8 cellular contexts compared by ENCODE assay signal in genomic region chr6:3230275-3231212, GRCh38. TPM values are rescaled to one million over a fixed set of nuclear protein-coding genes. Genes with fewer than 3 reads are reported as not detected.
A peak's percentile ranks its signal among the peaks of the same experiment; 100 is the strongest.
DNase-seq lines count a peak whose midpoint lies in the region; ATAC-seq and TF ChIP-seq lines count a peak whose summit lies in the region.

No MANE protein-coding gene starts in this region.

- H3K36me3 ChIP-seq in SK-N-SH (replicated peaks in 1 of 2; ENCODE audit: control insufficient read depth in 1 of 2, insufficient read depth in 2 of 2, low read length in 1 of 2) (no peaks in the 10 kb centered on the region), gastroesophageal sphincter (no peaks in the 10 kb centered on the region), trophoblast cell (ENCODE audit: control insufficient read depth in 1 of 2, insufficient read depth in 2 of 2, low read length in 2 of 2) (no peaks in the 10 kb centered on the region)

- DNase-seq in left cardiac atrium, result no peak
- DNase-seq in Right ventricle myocardium superior, result no peak
- peak; percentile 70 for DNase-seq in SK-N-SH
- no peak for DNase-seq in trophoblast cell
- no peak for DNase-seq in AG08395 (ENCODE audit: low spot score)
- DNase-seq in GDM1 (lab: John Stamatoyannopoulos, UW), result no peak

- TF ChIP-seq CTCF in SK-N-SH (IDR thresholded peaks at IDR 0.05), result no peak
- TF ChIP-seq CTCF in gastroesophageal sphincter (IDR thresholded peaks at IDR 0.05), result no peak

- no peak overlapping the region for H2BK120ac ChIP-seq in trophoblast cell (ENCODE audit: insufficient read depth, low read length, poor library complexity)

- H3K9me3 ChIP-seq in SK-N-SH (no peaks in the 10 kb centered on the region), gastroesophageal sphincter (no peaks in the 10 kb centered on the region), trophoblast cell (ENCODE audit: insufficient read depth, low read depth, low read length) (peaks cover 5% of the 10 kb centered on the region)

- no peak overlapping the region for H2AK5ac ChIP-seq in trophoblast cell (ENCODE audit: low read length)

- TF ChIP-seq POLR2A in gastroesophageal sphincter (IDR thresholded peaks at IDR 0.05), result no peak

- peaks cover 13% of the 10 kb centered on the region for H4K20me1 ChIP-seq in SK-N-SH (ENCODE audit: insufficient read depth)

- H4K12ac ChIP-seq in trophoblast cell (ENCODE audit: low read depth, low read length), result no peak overlapping the region

- peaks cover 18% of the 10 kb centered on the region for H3K79me1 ChIP-seq in trophoblast cell (ENCODE audit: low read length)

- no peak overlapping the region for H3K18ac ChIP-seq in trophoblast cell (ENCODE audit: low read length)

- no peak overlapping the region for H3K14ac ChIP-seq in trophoblast cell (ENCODE audit: low read length)

- TF ChIP-seq EP300 in SK-N-SH (IDR thresholded peaks at IDR 0.05; ENCODE audit: borderline replicate concordance in 1 of 2, low read depth in 1 of 2, low read length in 1 of 2) (no peak), gastroesophageal sphincter (IDR thresholded peaks at IDR 0.05) (no peak)

- peaks cover 16% of the 10 kb centered on the region; the same call in 1 of the 2 replicates for H3K79me2 ChIP-seq in SK-N-SH (ENCODE audit: insufficient read depth)
- peaks cover 15% of the 10 kb centered on the region for H3K79me2 ChIP-seq in trophoblast cell (ENCODE audit: control insufficient read depth, insufficient read depth, low read length, poor library complexity)

- no peak overlapping the region for H2BK5ac ChIP-seq in trophoblast cell (ENCODE audit: low read depth, low read length, poor library complexity)

- no peak overlapping the region for H2BK12ac ChIP-seq in trophoblast cell (ENCODE audit: low read length)

- no peak for TF ChIP-seq RAD21 in SK-N-SH (IDR thresholded peaks at IDR 0.05; ENCODE audit: low read length)

- H3K9ac ChIP-seq in SK-N-SH, result peak overlapping the region; percentile 93
- no peak overlapping the region for H3K9ac ChIP-seq in trophoblast cell (ENCODE audit: low read length)

- H3K4ac ChIP-seq in trophoblast cell (ENCODE audit: low read depth, low read length), result no peak overlapping the region

- H3K4me1 ChIP-seq in SK-N-SH (ENCODE audit: control insufficient read depth in 1 of 2, insufficient read depth in 2 of 2, low read depth in 1 of 2, low read length in 1 of 2) (peaks cover 11 to 17% of the 10 kb centered on the region in 2 experiments; a peak in 3 of 4 replicates), gastroesophageal sphincter (peaks cover 0 to 61% (median 36%) of the 10 kb centered on the region in 3 donors), trophoblast cell (ENCODE audit: control insufficient read depth in 1 of 2, insufficient read depth in 2 of 2, low read length in 2 of 2) (peaks cover 24 to 39% of the 10 kb centered on the region in 2 experiments)

- H3K27me3 ChIP-seq in SK-N-SH (ENCODE audit: insufficient read depth) (peaks cover 15% of the 10 kb centered on the region; the same call in 1 of the 2 replicates), gastroesophageal sphincter (peaks cover 61% of the 10 kb centered on the region), trophoblast cell (ENCODE audit: insufficient read depth, low read length) (peaks cover 49% of the 10 kb centered on the region)

- H3K4me2 ChIP-seq in SK-N-SH, result peak overlapping the region; percentile 94
- H3K4me2 ChIP-seq in trophoblast cell (ENCODE audit: low read length), result peak overlapping the region; percentile 90

- H3K27ac ChIP-seq in SK-N-SH (ENCODE audit: low read depth in 2 of 2, low read length in 1 of 2), result peak overlapping the region; percentile 90 to 97
- H3K27ac ChIP-seq in gastroesophageal sphincter, result peak overlapping the region; percentile 59 to 93 (median 88)
- H3K27ac ChIP-seq in trophoblast cell (ENCODE audit: low read depth, low read length), result no peak overlapping the region

- H4K91ac ChIP-seq in trophoblast cell (ENCODE audit: low read depth, low read length), result no peak overlapping the region

- peak; percentile 2 to 3 for ATAC-seq in left cardiac atrium
- ATAC-seq in Right ventricle myocardium superior (ENCODE audit: poor library complexity), result no peak
- ATAC-seq in gastroesophageal sphincter, result no peak
- no peak for ATAC-seq in GM21737 (IDR thresholded peaks at IDR 0.05; ENCODE audit: unreplicated experiment)

- H3K23ac ChIP-seq in trophoblast cell (ENCODE audit: low read length), result no peak overlapping the region

- POLR2A ChIA-PET in SK-N-SH (lab: Yijun Ruan, JAX), result interaction anchor here (0.6 to 5.1 kb wide), 14 partner anchors 8 to 791 kb away, joined by 3 to 88 read pairs (median 6); partner anchors contain the start of genes BPHL, PSMG4 and TUBB2A

- intact Hi-C loops in left cardiac atrium (cut with DNase I) (no loop called here), Right ventricle myocardium superior (cut with DNase I) (no loop called here)

- no peak overlapping the region for H4K8ac ChIP-seq in trophoblast cell (ENCODE audit: low read depth, low read length)

- no peaks in the 10 kb centered on the region for H3K9me2 ChIP-seq in SK-N-SH

- CTCF ChIA-PET in SK-N-SH (lab: Yijun Ruan, JAX), result interaction anchor here (0.7 to 9.6 kb wide), 10 partner anchors 10 to 90 kb away, joined by 3 to 63 read pairs (median 4); partner anchors contain the start of gene PSMG4

- 7% methylated on average over 19 of the region's 19 CpGs for WGBS in SK-N-SH (ENCODE audit: low lambda C conversion rate)
- WGBS in gastroesophageal sphincter (ENCODE audit: low coverage in 1 of 2), 2 donors, result 17 to 20% methylated on average over 19 of the region's 19 CpGs
- WGBS in trophoblast cell (ENCODE audit: extremely low coverage, insufficient coverage, insufficient read length), result no CpG with 5 or more reads among the region's 19 CpGs

- H2AFZ ChIP-seq in SK-N-SH (ENCODE audit: low read depth) (peak overlapping the region; percentile 93), trophoblast cell (ENCODE audit: insufficient read depth, low read length, poor library complexity) (no peak overlapping the region)

- H3K4me3 ChIP-seq in SK-N-SH (ENCODE audit: low read depth in 2 of 2, low read length in 1 of 2) (peak overlapping the region; percentile 84 to 86), gastroesophageal sphincter (peak overlapping the region; percentile 40 to 64), trophoblast cell (ENCODE audit: low read depth, low read length) (no peak overlapping the region)

- H3F3A ChIP-seq in SK-N-SH (replicated peaks; ENCODE audit: insufficient read depth), result peaks cover 20% of the 10 kb centered on the region

TF ChIP-seq in SK-N-SH, 30 proteins besides CTCF, POLR2A, EP300 and RAD21:
- TF ChIP-seq PBX3 (IDR thresholded peaks at IDR 0.05) (peak; percentile 53), MAX (IDR thresholded peaks at IDR 0.05; ENCODE audit: low read depth) (0 out of 2 replicates have a peak, but pooled peaks have one; percentile 13), GABPA (IDR thresholded peaks at IDR 0.05; ENCODE audit: low read depth) (no peak), MXI1 (IDR thresholded peaks at IDR 0.05; ENCODE audit: low read depth, low read length) (peak; percentile 70; the same call in 1 of the 2 replicates), RFX5 (IDR thresholded peaks at IDR 0.05; ENCODE audit: low read length) (peak; percentile 47; the same call in 1 of the 2 replicates)

RNA-seq across cellular contexts. Expression of gene TUBB2B, which starts 3.1 kb away (rescaled TPM):
- total RNA-seq in left cardiac atrium (1 to 10 TPM; 2.2 to 3.9 TPM), Right ventricle myocardium superior (1.3 TPM), gastroesophageal sphincter (10 to 100 TPM; 11.5 to 42.8 (median 14.6) TPM)
- polyA plus RNA-seq in SK-N-SH (2012; rRNA removed), result 161 and 162 TPM in 2 replicates
- 98.8 and 151 TPM in 2 replicates for polyA plus RNA-seq in SK-N-SH (2012; cell fraction: cytosol; rRNA removed)
- 84.1 and 119 TPM in 2 replicates for polyA plus RNA-seq in SK-N-SH (2012; cell fraction: nucleus; rRNA removed)
- 139 and 141 TPM in 2 replicates for polyA plus RNA-seq in trophoblast cell (2013)

RNA-seq across cellular contexts. Expression of gene PSMG4, which starts 28.2 kb away (rescaled TPM):
- total RNA-seq in left cardiac atrium, result 1 to 10 TPM; 6.7 to 8.8 TPM
- total RNA-seq in Right ventricle myocardium superior, result 8.9 TPM
- 60.0 and 61.3 TPM in 2 replicates for polyA plus RNA-seq in SK-N-SH (2012; rRNA removed)
- 46.7 and 55.4 TPM in 2 replicates for polyA plus RNA-seq in SK-N-SH (2012; cell fraction: cytosol; rRNA removed)
- 38.1 and 46.5 TPM in 2 replicates for polyA plus RNA-seq in SK-N-SH (2012; cell fraction: nucleus; rRNA removed)
- total RNA-seq in gastroesophageal sphincter, result 10 to 100 TPM; 23.6 to 37.8 (median 29.5) TPM
- 9.7 and 10.5 TPM in 2 replicates for polyA plus RNA-seq in trophoblast cell (2013)

Comparison
In these comparisons a context has a peak if more than half of its experiments do, and no peak if none do; other contexts are left out.
1. ATAC-seq: peak in left cardiac atrium (2 of 2); none in Right ventricle myocardium superior (single experiment), gastroesophageal sphincter (single experiment) and GM21737 (single experiment).